Comparison of ENCODE assay signal across 8 cellular contexts in genomic region chr5:139138790-139139189, GRCh38. TPM values are rescaled to one million over a fixed set of nuclear protein-coding genes. Genes with fewer than 3 reads are reported as not detected.
DNase-seq lines count a peak whose midpoint lies in the region; ATAC-seq and TF ChIP-seq lines count a peak whose summit lies in the region.

No MANE protein-coding gene starts in this region.

- DNase-seq in GM03348 (ENCODE audit: low spot score) (peak; percentile 48), NCI-H510A (lab: John Stamatoyannopoulos, UW) (peak; percentile 47), psoas muscle (peak; percentile 26 to 75)

- intact Hi-C loops in psoas muscle (cut with DNase I): loop anchor here (5.0 to 10.0 kb wide), 2 partner anchors 44 to 56 kb away; partner anchors contain the start of gene SIL1 (in 1 of the 2)

- WGBS in psoas muscle, 3 donors: 25 to 41% (median 33%) methylated on average over 4 of the region's 4 CpGs

- TF ChIP-seq CTCF in psoas muscle (IDR thresholded peaks at IDR 0.05): no peak

- H3K9me3 ChIP-seq in psoas muscle: no peaks in the 10 kb centered on the region

- ATAC-seq in esophagus mucosa (peak; percentile 78), psoas muscle (peak; percentile 89 to 92 (median 90)), HG03442 (IDR thresholded peaks at IDR 0.05; ENCODE audit: unreplicated experiment) (no peak), GM18519 (IDR thresholded peaks at IDR 0.05; ENCODE audit: low FRiP score, unreplicated experiment) (no peak), GM18870 (IDR thresholded peaks at IDR 0.05; ENCODE audit: unreplicated experiment) (no peak), GM18861 (IDR thresholded peaks at IDR 0.05; ENCODE audit: unreplicated experiment) (no peak)

- H3K4me3 ChIP-seq in psoas muscle: no peak overlapping the region

- H3K36me3 ChIP-seq in psoas muscle (ENCODE audit: insufficient read depth in 1 of 2, low read depth in 1 of 2): no peaks in the 10 kb centered on the region

- peak overlapping the region; percentile 82 for H3K27ac ChIP-seq in psoas muscle

- H3K4me1 ChIP-seq in psoas muscle: peaks cover 50% of the 10 kb centered on the region

- H3K27me3 ChIP-seq in psoas muscle (ENCODE audit: insufficient read depth in 3 of 3, low read length in 2 of 3): no peaks in the 10 kb centered on the region

RNA-seq across cellular contexts. Expression of gene SIL1, which starts 59.4 kb away (rescaled TPM):
- total RNA-seq in esophagus mucosa: 29.3 TPM
- total RNA-seq in psoas muscle: 10 to 100 TPM; 37.3 to 52.9 (median 39.4) TPM
- 10 to 100 TPM; 27.1 to 50.3 (median 47.8) TPM for polyA plus RNA-seq in psoas muscle

Comparison
In these comparisons a context has a peak if more than half of its experiments do, and no peak if none do; other contexts are left out.
1. ATAC-seq: peak in esophagus mucosa (single experiment) and psoas muscle (4 of 4); none in HG03442 (single experiment), GM18519 (single experiment), GM18870 (single experiment) and GM18861 (single experiment).
2. Peak in every context shown above with its lines, with median percentiles within 50 percentile points of each other: DNase-seq.